In the genomic region with DNA sequence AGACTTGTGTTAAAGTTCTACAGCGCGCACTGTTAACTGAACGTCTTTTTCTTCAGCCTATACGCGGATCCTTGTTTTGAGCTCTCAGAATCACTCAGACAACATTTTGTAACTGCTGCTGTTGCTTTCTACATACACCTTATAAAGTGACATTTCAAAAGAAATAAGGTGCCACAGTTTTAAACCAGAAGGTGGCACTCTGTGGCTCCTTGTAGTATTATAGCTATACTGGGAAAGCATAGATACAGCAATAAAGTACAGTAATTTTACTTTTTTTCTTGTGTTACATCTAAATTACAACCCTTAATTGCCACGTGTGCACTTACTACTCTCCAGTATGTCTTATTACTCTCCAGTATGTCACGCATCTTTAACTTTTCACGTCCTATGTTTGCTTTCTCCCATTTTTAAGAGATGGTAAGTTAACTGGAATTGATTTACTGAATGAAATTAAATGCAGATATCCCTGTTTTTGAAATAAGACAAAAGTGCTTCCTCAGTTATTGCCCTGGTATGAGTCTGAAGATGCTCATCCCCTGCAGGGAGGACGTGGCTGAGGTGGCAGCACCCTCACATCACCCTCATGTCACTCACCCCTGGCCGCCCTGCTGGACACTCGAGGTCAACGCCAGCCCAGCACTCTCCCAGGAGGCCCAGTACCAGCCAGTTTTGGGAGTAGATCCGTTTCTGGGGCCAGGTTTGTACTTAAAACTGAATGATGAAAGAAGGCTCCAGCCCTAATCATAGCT, we compare ENCODE assay signal across 11 cellular contexts. TPM values are rescaled to one million over a fixed set of nuclear protein-coding genes. Genes with fewer than 3 reads are reported as not detected.
DNase-seq lines count a peak whose midpoint lies in the region; ATAC-seq and TF ChIP-seq lines count a peak whose summit lies in the region.
"Had no signal": no experiment of that assay in that cellular context is flagged by ENCODE, and none has a peak within 500 bp of the region (broad histone marks: within the 10 kb centered on the region; RNA-seq: fewer than 3 reads in every experiment).

No MANE protein-coding gene starts in this region.

- POLR2A ChIA-PET in activated CD4-positive, alpha-beta memory T cell treated with anti-CD3 and anti-CD28 coated beads, Interleukin-2, amount 10 ng/mL, durations not matched to agents 7 days and 5 days (lab: Charles Lee), result interaction anchor here (1.2 kb wide), 1 partner anchor 38 kb away, joined by 3 read pairs; the partner anchor contains the start of gene GORASP2
- POLR2A ChIA-PET in activated CD4-positive, alpha-beta memory T cell treated with anti-CD3 and anti-CD28 coated beads for 36 hours (lab: Charles Lee), result no interaction called here
- POLR2A ChIA-PET in OCI-LY7 (lab: Charles Lee), result interaction anchor here (0.6 kb wide), 3 partner anchors 14 to 340 kb away, joined by 3 to 4 read pairs (median 3); no protein-coding TSS in a partner anchor

- H3K27ac ChIP-seq in OCI-LY7 (ENCODE audit: low read depth, low read length, poor library complexity, severe bottlenecking), result no peak overlapping the region
- H3K27ac ChIP-seq: BLaER1 treated with 17β-estradiol and CSF1 and Interleukin-3, amounts not matched to agents 10 nM and 100 nM; SJCRH30 had no signal

- H3K9me3 Mint-ChIP-seq in activated CD4-positive, alpha-beta memory T cell treated with anti-CD3 and anti-CD28 coated beads, Interleukin-2, amount 10 ng/mL, durations not matched to agents 7 days and 5 days, result no peaks in the 10 kb centered on the region
- no peaks in the 10 kb centered on the region for H3K9me3 Mint-ChIP-seq in activated CD4-positive, alpha-beta memory T cell treated with anti-CD3 and anti-CD28 coated beads for 36 hours
- H3K9me3 Mint-ChIP-seq in stimulated activated naive CD8-positive, alpha-beta T cell treated with anti-CD3 and anti-CD28 coated beads, Interleukin-15, amount 100 ng/mL, for 72 hours, result no peaks in the 10 kb centered on the region

- CTCF ChIA-PET in activated CD4-positive, alpha-beta memory T cell treated with anti-CD3 and anti-CD28 coated beads, Interleukin-2, amount 10 ng/mL, durations not matched to agents 7 days and 5 days (lab: Charles Lee), result interaction anchor here (3.1 kb wide), 1 partner anchor 38 kb away, joined by 9 read pairs; the partner anchor contains the start of gene GORASP2
- CTCF ChIA-PET in activated CD4-positive, alpha-beta memory T cell treated with anti-CD3 and anti-CD28 coated beads for 36 hours (lab: Charles Lee), result interaction anchor here (1.1 kb wide), 1 partner anchor 35 kb away, joined by 3 read pairs; no protein-coding TSS in a partner anchor
- CTCF ChIA-PET in OCI-LY7 (lab: Charles Lee; ENCODE audit: unreplicated experiment), result no interaction called here

- H2AFZ ChIP-seq in OCI-LY7 (ENCODE audit: low read length), result no peak overlapping the region

- peaks cover 42% of the 10 kb centered on the region for H3K36me3 Mint-ChIP-seq in activated CD4-positive, alpha-beta memory T cell treated with anti-CD3 and anti-CD28 coated beads, Interleukin-2, amount 10 ng/mL, durations not matched to agents 7 days and 5 days (ENCODE audit: low read depth)
- peaks cover 34% of the 10 kb centered on the region for H3K36me3 Mint-ChIP-seq in activated CD4-positive, alpha-beta memory T cell treated with anti-CD3 and anti-CD28 coated beads for 36 hours

- H3K4me2 ChIP-seq in OCI-LY7 (ENCODE audit: low read length), result no peak overlapping the region
- H3K4me2 ChIP-seq: BLaER1 treated with 17β-estradiol and CSF1 and Interleukin-3, amounts not matched to agents 10 nM and 100 nM had no signal

- peaks cover 4% of the 10 kb centered on the region for H3K4me1 ChIP-seq in OCI-LY7 (ENCODE audit: insufficient read depth, low read length, poor library complexity, severe bottlenecking)
- H3K4me1 ChIP-seq: SJCRH30 had no signal

- H3K27me3 Mint-ChIP-seq in activated CD4-positive, alpha-beta memory T cell treated with anti-CD3 and anti-CD28 coated beads, Interleukin-2, amount 10 ng/mL, durations not matched to agents 7 days and 5 days, result no peaks in the 10 kb centered on the region
- no peaks in the 10 kb centered on the region for H3K27me3 Mint-ChIP-seq in activated CD4-positive, alpha-beta memory T cell treated with anti-CD3 and anti-CD28 coated beads for 36 hours
- no peaks in the 10 kb centered on the region for H3K27me3 Mint-ChIP-seq in stimulated activated naive CD8-positive, alpha-beta T cell treated with anti-CD3 and anti-CD28 coated beads, Interleukin-15, amount 100 ng/mL, for 72 hours

- H3K4me1 Mint-ChIP-seq in activated CD4-positive, alpha-beta memory T cell treated with anti-CD3 and anti-CD28 coated beads, Interleukin-2, amount 10 ng/mL, durations not matched to agents 7 days and 5 days, result no peaks in the 10 kb centered on the region
- no peaks in the 10 kb centered on the region for H3K4me1 Mint-ChIP-seq in activated CD4-positive, alpha-beta memory T cell treated with anti-CD3 and anti-CD28 coated beads for 36 hours (ENCODE audit: low read depth)
- peaks cover 7% of the 10 kb centered on the region for H3K4me1 Mint-ChIP-seq in stimulated activated naive CD8-positive, alpha-beta T cell treated with anti-CD3 and anti-CD28 coated beads, Interleukin-15, amount 100 ng/mL, for 72 hours

- H3K9me3 ChIP-seq in OCI-LY7 (ENCODE audit: low read length), result no peaks in the 10 kb centered on the region
- H3K9me3 ChIP-seq: BLaER1 treated with 17β-estradiol and CSF1 and Interleukin-3, amounts not matched to agents 10 nM and 100 nM; SJCRH30 had no signal

- peak; percentile 61 for TF ChIP-seq CTCF in OCI-LY7 (conservative IDR thresholded peaks at IDR 0.05; ENCODE audit: low read length)
- TF ChIP-seq CTCF in epithelial cell of proximal tubule (conservative IDR thresholded peaks at IDR 0.05; ENCODE audit: low read depth, low read length), result peak; percentile 18

- H3K4me3 Mint-ChIP-seq in activated CD4-positive, alpha-beta memory T cell treated with anti-CD3 and anti-CD28 coated beads, Interleukin-2, amount 10 ng/mL, durations not matched to agents 7 days and 5 days, result no peak overlapping the region
- no peak overlapping the region for H3K4me3 Mint-ChIP-seq in activated CD4-positive, alpha-beta memory T cell treated with anti-CD3 and anti-CD28 coated beads for 36 hours
- no peak overlapping the region for H3K4me3 Mint-ChIP-seq in stimulated activated naive CD8-positive, alpha-beta T cell treated with anti-CD3 and anti-CD28 coated beads, Interleukin-15, amount 100 ng/mL, for 72 hours

- H4K20me1 ChIP-seq in OCI-LY7 (ENCODE audit: insufficient read depth, low read length), result no peaks in the 10 kb centered on the region

- peak overlapping the region; percentile 14 for H3K27ac Mint-ChIP-seq in activated CD4-positive, alpha-beta memory T cell treated with anti-CD3 and anti-CD28 coated beads, Interleukin-2, amount 10 ng/mL, durations not matched to agents 7 days and 5 days
- H3K27ac Mint-ChIP-seq in activated CD4-positive, alpha-beta memory T cell treated with anti-CD3 and anti-CD28 coated beads for 36 hours, result no peak overlapping the region
- no peak overlapping the region for H3K27ac Mint-ChIP-seq in stimulated activated naive CD8-positive, alpha-beta T cell treated with anti-CD3 and anti-CD28 coated beads, Interleukin-15, amount 100 ng/mL, for 72 hours

- H3K4me3 ChIP-seq in OCI-LY7 (ENCODE audit: low read depth, low read length, poor library complexity, severe bottlenecking), result no peak overlapping the region
- H3K4me3 ChIP-seq in epithelial cell of proximal tubule (ENCODE audit: low read depth, low read length), result no peak overlapping the region
- H3K4me3 ChIP-seq: BLaER1 treated with 17β-estradiol and CSF1 and Interleukin-3, amounts not matched to agents 10 nM and 100 nM; SJCRH30 had no signal

- peaks cover 69% of the 10 kb centered on the region for H3K36me3 ChIP-seq in OCI-LY7 (ENCODE audit: insufficient read depth, low read length)

- H3K9me2 ChIP-seq in OCI-LY7 (ENCODE audit: insufficient read depth, low read length), result no peaks in the 10 kb centered on the region

- DNase-seq in activated CD4-positive, alpha-beta memory T cell treated with anti-CD3 and anti-CD28 coated beads, Interleukin-2, amount 10 ng/mL, durations not matched to agents 7 days and 5 days, result no peak
- no peak for DNase-seq in activated CD4-positive, alpha-beta memory T cell treated with anti-CD3 and anti-CD28 coated beads for 36 hours
- DNase-seq in OCI-LY7 (ENCODE audit: low spot score) (no peak), epithelial cell of proximal tubule (ENCODE audit: low read depth) (no peak), T-helper 2 cell (no peak)
- DNase-seq in stimulated activated naive CD8-positive, alpha-beta T cell treated with anti-CD3 and anti-CD28 coated beads, Interleukin-15, amount 100 ng/mL, for 72 hours, result no peak
- DNase-seq in activated CD8-positive, alpha-beta memory T cell treated with anti-CD3 and anti-CD28 coated beads, Interleukin-2, amount 50 U/mL, for 48 hours, result no peak
- DNase-seq: foreskin melanocyte, SJCRH30 had no signal

- peak; percentile 71 for ATAC-seq in stimulated activated naive CD8-positive, alpha-beta T cell treated with anti-CD3 and anti-CD28 coated beads, Interleukin-15, amount 100 ng/mL, for 72 hours
- ATAC-seq in GM18505 (IDR thresholded peaks at IDR 0.05; ENCODE audit: unreplicated experiment), result no peak

- no peak for TF ChIP-seq POLR2A in GM18505 (IDR thresholded peaks at IDR 0.05; ENCODE audit: borderline replicate concordance, extremely low read depth, insufficient read depth, insufficient read length)

- H3K79me2 ChIP-seq in OCI-LY7 (ENCODE audit: insufficient read depth, low read depth, low read length), result no peaks in the 10 kb centered on the region

- TSS peak; percentile 68 for BruUV-seq in OCI-LY7 (replicated peaks; lab: Mats Ljungman, UMichigan)

- intact Hi-C loops in activated CD4-positive, alpha-beta memory T cell treated with anti-CD3 and anti-CD28 coated beads for 36 hours (cut with micrococcal nuclease), result no loop called here
- intact Hi-C loops in OCI-LY7 (cut with micrococcal nuclease; ENCODE audit: unreplicated experiment), result no loop called here

RNA-seq across cellular contexts. Expression of gene GORASP2, which starts 37.8 kb away (rescaled TPM):
- 10 to 100 TPM; 58.7 to 67.0 TPM for total RNA-seq in activated CD4-positive, alpha-beta memory T cell treated with anti-CD3 and anti-CD28 coated beads, Interleukin-2, amount 10 ng/mL, durations not matched to agents 7 days and 5 days
- 10 to 100 TPM; 64.5 to 73.7 TPM for total RNA-seq in activated CD4-positive, alpha-beta memory T cell treated with anti-CD3 and anti-CD28 coated beads for 36 hours
- total RNA-seq in OCI-LY7 (2014; rRNA removed; shearing (Covaris generic)), result 30.7 and 44.2 TPM in 2 replicates
- total RNA-seq in OCI-LY7 (2022), result 84.8 and 94.3 TPM in 2 replicates
- total RNA-seq in epithelial cell of proximal tubule, result 56.2 and 65.6 TPM in 2 replicates
